Comparison of ENCODE assay signal across 8 cellular contexts in genomic region chr3:186821429-186822367, GRCh38. TPM values are rescaled to one million over a fixed set of nuclear protein-coding genes. Genes with fewer than 3 reads are reported as not detected.
DNase-seq lines count a peak whose midpoint lies in the region; ATAC-seq, FAIRE-seq and TF ChIP-seq lines count a peak whose summit lies in the region.

No MANE protein-coding gene starts in this region.

- FAIRE-seq in pancreas (lab: Jason Lieb, UNC) = no peak

- H3K9me2 ChIP-seq in DOHH2 (replicated peaks; ENCODE audit: control insufficient read depth, low read length) = no peaks in the 10 kb centered on the region

- H3K9me3 ChIP-seq in DOHH2 (ENCODE audit: control insufficient read depth, insufficient read depth, low read length) (no peaks in the 10 kb centered on the region), esophagus muscularis mucosa (no peaks in the 10 kb centered on the region), pancreas (no peaks in the 10 kb centered on the region)

- H4K20me1 ChIP-seq in DOHH2 (ENCODE audit: control insufficient read depth, insufficient read depth, low read depth, low read length) = no peaks in the 10 kb centered on the region

- H3K27ac ChIP-seq in DOHH2 (ENCODE audit: low read depth, low read length) (no peak overlapping the region), esophagus muscularis mucosa (replicated peaks in 1 of 4) (no peak overlapping the region), pancreas (no peak overlapping the region)

- no peak overlapping the region for H3K4me3 ChIP-seq in DOHH2 (ENCODE audit: low read length)
- no peak overlapping the region for H3K4me3 ChIP-seq in esophagus muscularis mucosa
- no peak overlapping the region for H3K4me3 ChIP-seq in pancreas

- TF ChIP-seq POLR2A in esophagus muscularis mucosa (IDR thresholded peaks at IDR 0.05; ENCODE audit: low read depth) = no peak

- intact Hi-C loops in esophagus muscularis mucosa (cut with DNase I) (loop anchor here (5.0 kb wide), 2 partner anchors 204 to 839 kb away; no protein-coding TSS in a partner anchor), pancreas (cut with DNase I) (loop anchor here in 1 of 3 donors (5.0 kb wide), 1 partner anchor 209 kb away; the partner anchor contains the start of gene AHSG)

- peaks cover 9% of the 10 kb centered on the region; the same call in 1 of the 2 replicates for H3F3A ChIP-seq in DOHH2 (ENCODE audit: control insufficient read depth, insufficient read depth)

- TF ChIP-seq CTCF in DOHH2 (IDR thresholded peaks at IDR 0.05; ENCODE audit: low read depth, low read length, poor library complexity, severe bottlenecking) (peak; percentile 70), esophagus muscularis mucosa (IDR thresholded peaks at IDR 0.05) (peak; percentile 52 to 69 (median 60)), pancreas (IDR thresholded peaks at IDR 0.05) (peak; percentile 12 to 56 (median 36))

- H3K27me3 ChIP-seq in DOHH2 (ENCODE audit: control insufficient read depth, low read length) = no peaks in the 10 kb centered on the region
- H3K27me3 ChIP-seq in esophagus muscularis mucosa = peaks cover 0 to 25% (median 17%) of the 10 kb centered on the region in 4 donors
- peaks cover 0 to 8% (median 0%) of the 10 kb centered on the region in 4 donors for H3K27me3 ChIP-seq in pancreas

- H3K36me3 ChIP-seq in DOHH2 (ENCODE audit: control insufficient read depth, low read length) (no peaks in the 10 kb centered on the region), esophagus muscularis mucosa (no peaks in the 10 kb centered on the region), pancreas (no peaks in the 10 kb centered on the region)

- H3K4me2 ChIP-seq in DOHH2 (ENCODE audit: low read length) = peak overlapping the region; percentile 41; the same call in 1 of the 2 replicates

- 44% methylated on average over 10 of the region's 10 CpGs for WGBS in esophagus muscularis mucosa
- WGBS in pancreas, 2 donors = 41 to 46% methylated on average over 10 of the region's 10 CpGs

- TF ChIP-seq EP300 in esophagus muscularis mucosa (IDR thresholded peaks at IDR 0.05) = no peak

- H3K79me2 ChIP-seq in DOHH2 (ENCODE audit: control insufficient read depth, low read length) = peaks cover 9% of the 10 kb centered on the region

- ATAC-seq in pancreas (peak in 3 of 4 donors; percentile 62 to 75 (median 73)), HG02571 (IDR thresholded peaks at IDR 0.05; ENCODE audit: unreplicated experiment) (no peak), HG03025 (IDR thresholded peaks at IDR 0.05; ENCODE audit: low FRiP score, unreplicated experiment) (no peak)

- DNase-seq in Kasumi-1 (lab: John Stamatoyannopoulos, UW) (peak; percentile 74 to 76), RPMI7951 (ENCODE audit: low read depth) (peak; percentile 60), esophagus muscularis mucosa (ENCODE audit: extremely low spot score) (no peak), pancreas (no peak), OCI-M2 (lab: John Stamatoyannopoulos, UW; ENCODE audit: unreplicated experiment) (no peak)

- H3K4me1 ChIP-seq in DOHH2 (ENCODE audit: control insufficient read depth, low read length) (peaks cover 26% of the 10 kb centered on the region), esophagus muscularis mucosa (peaks cover 5 to 22% (median 16%) of the 10 kb centered on the region in 4 donors), pancreas (no peaks in the 10 kb centered on the region)

RNA-seq across cellular contexts. Expression of gene RFC4, which starts 15.4 kb away (rescaled TPM):
- 142 and 161 TPM in 2 replicates for total RNA-seq in RPMI7951 (2014; rRNA removed; shearing (Covaris generic))
- total RNA-seq in esophagus muscularis mucosa (10 to 100 TPM; 12.1 to 12.9 (median 12.5) TPM), pancreas (10 to 100 TPM in 1 of 6 donors, 1 to 10 TPM in 5; 5.1 to 11.5 (median 8.0) TPM)
- polyA plus RNA-seq in pancreas = 10 to 100 TPM in 1 of 2 donors, 1 to 10 TPM in 1; 7.0 to 10.9 TPM

RNA-seq across cellular contexts. Expression of gene ADIPOQ, which starts 20.8 kb away (rescaled TPM):
- not detected in 2 replicates for total RNA-seq in RPMI7951 (2014; rRNA removed; shearing (Covaris generic))
- total RNA-seq in esophagus muscularis mucosa = under 1 TPM; 0.17 to 0.84 (median 0.49) TPM
- 10 to 100 TPM in 1 of 6 donors, 1 to 10 TPM in 2, under 1 TPM in 3; 0.03 to 15.1 (median 0.72) TPM for total RNA-seq in pancreas
- 1 to 10 TPM in 1 of 2 donors, under 1 TPM in 1; 0.28 to 3.8 TPM for polyA plus RNA-seq in pancreas

RNA-seq across cellular contexts. Expression of gene EIF4A2, which starts 38.3 kb away (rescaled TPM):
- 465 and 511 TPM in 2 replicates for total RNA-seq in RPMI7951 (2014; rRNA removed; shearing (Covaris generic))
- 100 to 1,000 TPM; 312 to 516 (median 413) TPM for total RNA-seq in esophagus muscularis mucosa
- total RNA-seq in pancreas = 100 to 1,000 TPM; 209 to 308 (median 242) TPM
- 100 to 1,000 TPM; 276 to 402 TPM for polyA plus RNA-seq in pancreas

Comparison
In these comparisons a context has a peak if more than half of its experiments do, and no peak if none do; other contexts are left out.
1. DNase-seq: peak in Kasumi-1 (2 of 2) and RPMI7951 (single experiment); none in esophagus muscularis mucosa (single experiment), pancreas (0 of 6) and OCI-M2 (single experiment).
2. ATAC-seq: peak in pancreas (3 of 4); none in HG02571 (single experiment) and HG03025 (single experiment).
3. RNA of gene RFC4, which starts 15.4 kb away (total RNA-seq): 142 to 161 TPM in RPMI7951; 12.1 to 12.9 TPM in esophagus muscularis mucosa and 5.1 to 11.5 TPM in pancreas; every median in the first group is over 10 times any median in the second.
4. Peak in every context shown above with its lines, with median percentiles within 50 percentile points of each other: CTCF ChIP-seq.